13 cellular contexts compared by ENCODE assay signal in genomic region chr2:144496067-144496466, GRCh38. TPM values are rescaled to one million over a fixed set of nuclear protein-coding genes. Genes with fewer than 3 reads are reported as not detected.
DNase-seq lines count a peak whose midpoint lies in the region; ATAC-seq, FAIRE-seq and TF ChIP-seq lines count a peak whose summit lies in the region.
"Had no signal": no experiment of that assay in that cellular context is flagged by ENCODE, and none has a peak within 500 bp of the region (broad histone marks: within the 10 kb centered on the region; RNA-seq: fewer than 3 reads in every experiment).

No MANE protein-coding gene starts in this region.

- DNase-seq in H54 (ENCODE audit: insufficient read length, low spot score), result no peak
- no peak for DNase-seq in chondrocyte (ENCODE audit: low spot score)
- no peak for DNase-seq in lung (ENCODE audit: low spot score)
- DNase-seq in stomach, result no peak
- DNase-seq in Kasumi-1 (lab: John Stamatoyannopoulos, UW), result no peak
- DNase-seq in LoVo (ENCODE audit: low spot score), result no peak
- DNase-seq: AML-193; Karpas-422; kidney glomerular epithelial cell; NCI-H1930; stimulated activated CD4-positive, alpha-beta T cell treated with anti-CD3 and anti-CD28 coated beads, Interleukin-12 subunit alpha, Interleukin-12 subunit beta, amount 100 ng/mL, for 4 hours had no signal

- no peak overlapping the region for H3K4me3 Mint-ChIP-seq in chondrocyte (ENCODE audit: unreplicated experiment)

- no peaks in the 10 kb centered on the region for H3K9me3 ChIP-seq in lung (ENCODE audit: control insufficient read depth in 2 of 2, insufficient read depth in 1 of 2, low read length in 1 of 2)
- H3K9me3 ChIP-seq in stomach, result no peaks in the 10 kb centered on the region

- H3K4me3 ChIP-seq in lung, result no peak overlapping the region
- H3K4me3 ChIP-seq in stomach, result peak overlapping the region in 1 of 4 donors; percentile 14

- H3K4me1 ChIP-seq in lung (ENCODE audit: control insufficient read depth in 2 of 2, insufficient read depth in 2 of 2, low read length in 2 of 2) (peaks cover 6 to 18% of the 10 kb centered on the region in 2 donors), stomach (peaks cover 0 to 28% (median 6%) of the 10 kb centered on the region in 4 donors)

- no peaks in the 10 kb centered on the region for H3K9me3 Mint-ChIP-seq in chondrocyte (ENCODE audit: low read depth)

- peaks cover 12% of the 10 kb centered on the region for H3K36me3 Mint-ChIP-seq in chondrocyte (ENCODE audit: low read depth)

- H3K27ac ChIP-seq in lung (ENCODE audit: low read depth in 1 of 2, low read length in 1 of 2), result peak overlapping the region; percentile 2 to 54
- peak overlapping the region in 3 of 5 donors; percentile 17 to 57 (median 30) for H3K27ac ChIP-seq in stomach

- WGBS in lung, 2 donors, result 14 to 36% methylated on average over 2 of the region's 2 CpGs
- 34 to 77% (median 47%) methylated on average over 2 of the region's 2 CpGs for WGBS in stomach, 5 donors

- no peak for TF ChIP-seq CTCF in chondrocyte (IDR thresholded peaks at IDR 0.05)
- TF ChIP-seq CTCF in lung (IDR thresholded peaks at IDR 0.05; ENCODE audit: control extremely low read depth, extremely low read depth), result no peak
- TF ChIP-seq CTCF in stomach (IDR thresholded peaks at IDR 0.05), result no peak

- H3K4me1 Mint-ChIP-seq in chondrocyte (ENCODE audit: low read depth), result peaks cover 47% of the 10 kb centered on the region

- TF ChIP-seq POLR2A in H54 (IDR thresholded peaks at IDR 0.05; ENCODE audit: low read depth, low read length) (no peak), stomach (IDR thresholded peaks at IDR 0.05) (no peak)

- intact Hi-C loops in stomach (cut with DNase I; ENCODE audit: low total_unique reads), result no loop called here

- TF ChIP-seq EP300 in stomach (IDR thresholded peaks at IDR 0.05), result no peak

- peak; percentile 23 for FAIRE-seq in H54 (lab: Jason Lieb, UNC)

- no peaks in the 10 kb centered on the region for H3K27me3 ChIP-seq in lung (ENCODE audit: control insufficient read depth, insufficient read depth)
- H3K27me3 ChIP-seq in stomach, result no peaks in the 10 kb centered on the region

- no peaks in the 10 kb centered on the region for H3K27me3 Mint-ChIP-seq in chondrocyte (ENCODE audit: low read depth)

- H3K36me3 ChIP-seq in lung (ENCODE audit: control insufficient read depth in 2 of 2, insufficient read depth in 2 of 2, low read length in 2 of 2), result no peaks in the 10 kb centered on the region
- no peaks in the 10 kb centered on the region for H3K36me3 ChIP-seq in stomach

- peak overlapping the region; percentile 70 for H3K27ac Mint-ChIP-seq in chondrocyte (ENCODE audit: unreplicated experiment)

- no peak for ATAC-seq in lung (ENCODE audit: insufficient read depth, low FRiP score)
- no peak for ATAC-seq in HG03571 (IDR thresholded peaks at IDR 0.05; ENCODE audit: unreplicated experiment)
- no peak for ATAC-seq in GM21717 (IDR thresholded peaks at IDR 0.05; ENCODE audit: unreplicated experiment)

RNA-seq across cellular contexts. Expression of gene ZEB2, which starts 23.9 kb away (rescaled TPM):
- total RNA-seq in chondrocyte (55.5 to 104 TPM (median 95.4 TPM) in 3 replicates), lung (100 to 1,000 TPM; 176 to 332 TPM), stomach (100 to 1,000 TPM in 1 of 5 donors, 10 to 100 TPM in 4; 13.0 to 161 (median 53.6) TPM)
- polyA plus RNA-seq in lung (10 to 100 TPM; 27.0 to 77.6 TPM), stomach (10 to 100 TPM; 10.7 to 48.0 (median 38.3) TPM)
